8 cellular contexts compared by ENCODE assay signal in the genomic region with DNA sequence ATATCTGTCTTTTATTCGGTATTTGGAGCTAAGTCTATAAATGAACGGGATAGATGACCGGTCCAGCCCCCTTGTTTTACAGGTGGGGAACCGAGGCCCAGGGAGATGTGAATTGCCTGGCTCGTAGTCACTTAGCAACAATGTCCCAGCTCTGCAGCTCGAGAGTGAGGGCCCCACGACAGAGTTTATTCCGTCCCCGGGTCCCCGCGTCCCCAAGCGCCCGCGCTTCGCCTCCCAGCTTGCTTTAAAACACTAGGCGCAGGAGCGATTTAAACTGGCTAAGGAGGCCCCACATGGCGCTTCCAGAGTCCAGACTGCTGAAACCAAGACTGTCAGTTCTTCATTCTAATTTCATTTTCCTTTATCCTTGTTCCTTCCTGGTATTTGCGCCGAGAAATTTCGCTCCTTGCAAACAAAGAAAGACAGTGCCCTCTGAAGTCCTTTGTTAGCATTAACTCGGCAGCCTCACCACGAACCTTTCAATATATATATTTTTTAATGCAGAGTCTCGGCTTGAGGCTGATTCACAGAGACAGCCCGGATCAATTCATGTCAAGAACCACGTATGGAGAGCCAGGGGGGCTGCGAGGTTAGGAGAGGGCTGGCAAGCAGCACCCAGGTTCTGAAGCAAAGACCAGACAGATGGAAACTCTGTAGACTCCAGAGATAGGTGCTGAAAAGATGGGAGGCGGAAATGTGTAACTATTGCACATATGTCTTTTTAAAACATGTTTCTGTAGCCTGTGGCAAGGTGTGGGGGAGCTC. TPM values are rescaled to one million over a fixed set of nuclear protein-coding genes. Genes with fewer than 3 reads are reported as not detected.
DNase-seq lines count a peak whose midpoint lies in the region; ATAC-seq and TF ChIP-seq lines count a peak whose summit lies in the region.

No MANE protein-coding gene starts in this region.

- H3K36me3 Mint-ChIP-seq in brain = peaks cover 11% of the 10 kb centered on the region

- no peaks in the 10 kb centered on the region for H3K9me3 ChIP-seq in Peyer's patch
- no peaks in the 10 kb centered on the region for H3K9me3 ChIP-seq in gastrocnemius medialis

- peaks cover 73% of the 10 kb centered on the region for H3K4me1 Mint-ChIP-seq in brain

- peak; percentile 68 for DNase-seq in CD1c-positive myeloid dendritic cell (ENCODE audit: extremely low spot score)
- DNase-seq in HCEC 1CT = peak; percentile 88
- peak; percentile 21 to 75 (median 63) for DNase-seq in Peyer's patch
- DNase-seq in iPS-NIHi7 (ENCODE audit: extremely low spot score) = peak; percentile 19
- peak; percentile 16 to 25 for DNase-seq in gastrocnemius medialis

- ATAC-seq in gastrocnemius medialis = peak; percentile 25 to 37
- ATAC-seq in GM18519 (IDR thresholded peaks at IDR 0.05; ENCODE audit: low FRiP score, unreplicated experiment) = no peak
- ATAC-seq in GM18502 (IDR thresholded peaks at IDR 0.05; ENCODE audit: poor library complexity, unreplicated experiment) = no peak

- H3K27ac ChIP-seq in Peyer's patch (peak overlapping the region; percentile 78 to 95 (median 90)), gastrocnemius medialis (peak overlapping the region; percentile 69 to 83 (median 78))

- in situ Hi-C loops in gastrocnemius medialis (cut with MboI; ENCODE audit: low sequenced_read_pairs in 4 of 4) = loop anchor here (5.0 to 25.0 kb wide), 7 partner anchors 230 to 1057 kb away; no protein-coding TSS in a partner anchor

- H3K4me3 Mint-ChIP-seq in brain = peak overlapping the region; percentile 85 to 96 (median 92)

- peak overlapping the region; percentile 84 to 99 (median 94) for H3K27ac Mint-ChIP-seq in brain

- H3K27me3 Mint-ChIP-seq in brain = peaks cover 23% of the 10 kb centered on the region

- intact Hi-C loops in gastrocnemius medialis (cut with DNase I; ENCODE audit: low total_unique reads) = loop anchor here (2.0 to 10.0 kb wide), 5 partner anchors 237 to 607 kb away; no protein-coding TSS in a partner anchor

- H3K4me3 ChIP-seq in Peyer's patch (peak overlapping the region; percentile 59 to 79 (median 76)), gastrocnemius medialis (peak overlapping the region; percentile 66 to 95 (median 70))

- H3K36me3 ChIP-seq in Peyer's patch (no peaks in the 10 kb centered on the region), gastrocnemius medialis (no peaks in the 10 kb centered on the region)

- TF ChIP-seq POLR2A in Peyer's patch (IDR thresholded peaks at IDR 0.05) (no peak), gastrocnemius medialis (IDR thresholded peaks at IDR 0.05) (no peak)

- H3K4me1 ChIP-seq in Peyer's patch = peaks cover 0 to 20% (median 3%) of the 10 kb centered on the region in 4 donors
- H3K4me1 ChIP-seq in gastrocnemius medialis = peaks cover 23 to 28% of the 10 kb centered on the region in 2 donors

- no peaks in the 10 kb centered on the region for H3K27me3 ChIP-seq in Peyer's patch
- no peaks in the 10 kb centered on the region for H3K27me3 ChIP-seq in gastrocnemius medialis

- TF ChIP-seq CTCF in Peyer's patch (IDR thresholded peaks at IDR 0.05) = peak in 5 of 6 experiments; percentile 7 to 86 (median 78)
- peak; percentile 75 to 79 for TF ChIP-seq CTCF in brain (conservative IDR thresholded peaks at IDR 0.05)
- TF ChIP-seq CTCF in gastrocnemius medialis (IDR thresholded peaks at IDR 0.05 in 4 of 5, conservative IDR thresholded peaks at IDR 0.05 in 1 of 5) = peak; percentile 26 to 50 (median 36)

- H3K9me3 Mint-ChIP-seq in brain = peaks cover 0 to 4% (median 0%) of the 10 kb centered on the region in 5 experiments

RNA-seq across cellular contexts. Expression of a gene that starts 1.4 kb away (rescaled TPM):
- 100 to 1,000 TPM in 1 of 4 donors, 10 to 100 TPM in 3; 28.7 to 123 (median 40.0) TPM for total RNA-seq in Peyer's patch
- polyA plus RNA-seq in brain (ENCODE audit: insufficient read depth, low read depth, low replicate concordance) = 156 TPM
- total RNA-seq in gastrocnemius medialis = 1 to 10 TPM; 2.2 to 3.4 (median 2.5) TPM

RNA-seq across cellular contexts. Expression of a gene that starts 43.1 kb away (rescaled TPM):
- total RNA-seq in Peyer's patch = 100 to 1,000 TPM in 3 of 4 donors, 10 to 100 TPM in 1; 99.0 to 143 (median 125) TPM
- 33.4 TPM for polyA plus RNA-seq in brain (ENCODE audit: insufficient read depth, low read depth, low replicate concordance)
- total RNA-seq in gastrocnemius medialis = 10 to 100 TPM; 32.3 to 54.4 (median 47.1) TPM

Comparison
In these comparisons a context has a peak if more than half of its experiments do, and no peak if none do; other contexts are left out.
1. DNase-seq: peak in every context shown above with its lines; median percentile 88 in HCEC 1CT; 68 in CD1c-positive myeloid dendritic cell; 63 in Peyer's patch; 20 in gastrocnemius medialis; 19 in iPS-NIHi7.
2. ATAC-seq: peak in gastrocnemius medialis (2 of 2); none in GM18519 (single experiment) and GM18502 (single experiment).
3. RNA of a gene that starts 1.4 kb away (total RNA-seq): 28.7 to 123 TPM in Peyer's patch; 2.2 to 3.4 TPM in gastrocnemius medialis; every median in the first group is over 4 times any median in the second.
4. Peak in every context shown above with its lines, with median percentiles within 50 percentile points of each other: CTCF ChIP-seq.